ENCODE assay signal across 8 cellular contexts in the genomic region with DNA sequence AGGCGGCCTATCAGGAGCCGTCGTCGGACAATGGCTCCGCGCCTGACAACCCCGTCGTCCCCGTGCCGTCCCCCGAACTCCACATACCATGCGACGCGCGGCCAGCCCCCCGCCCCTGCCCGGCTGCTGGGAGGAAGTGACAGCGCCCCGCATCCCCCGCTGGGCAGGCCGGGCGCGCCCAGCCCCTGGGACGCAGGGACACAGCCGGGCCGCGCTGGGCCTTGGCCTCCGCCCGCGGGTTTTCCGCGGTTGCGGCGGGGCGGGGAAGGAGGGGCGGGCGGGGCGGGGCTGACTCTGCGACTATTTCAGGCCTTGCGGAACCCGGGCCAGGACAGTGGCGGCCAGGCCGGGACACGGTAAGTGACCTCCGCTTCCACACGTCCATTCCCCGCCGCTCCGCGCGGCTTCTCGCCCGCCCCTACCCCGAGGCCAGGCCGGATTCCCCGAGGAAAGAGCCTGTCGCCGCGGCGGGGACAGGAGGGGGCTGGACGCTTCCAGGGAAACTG. TPM values are rescaled to one million over a fixed set of nuclear protein-coding genes. Genes with fewer than 3 reads are reported as not detected.
A peak's percentile ranks its signal among the peaks of the same experiment; 100 is the strongest.
DNase-seq lines count a peak whose midpoint lies in the region; ATAC-seq lines count a peak whose summit lies in the region.

A gene with protein sequence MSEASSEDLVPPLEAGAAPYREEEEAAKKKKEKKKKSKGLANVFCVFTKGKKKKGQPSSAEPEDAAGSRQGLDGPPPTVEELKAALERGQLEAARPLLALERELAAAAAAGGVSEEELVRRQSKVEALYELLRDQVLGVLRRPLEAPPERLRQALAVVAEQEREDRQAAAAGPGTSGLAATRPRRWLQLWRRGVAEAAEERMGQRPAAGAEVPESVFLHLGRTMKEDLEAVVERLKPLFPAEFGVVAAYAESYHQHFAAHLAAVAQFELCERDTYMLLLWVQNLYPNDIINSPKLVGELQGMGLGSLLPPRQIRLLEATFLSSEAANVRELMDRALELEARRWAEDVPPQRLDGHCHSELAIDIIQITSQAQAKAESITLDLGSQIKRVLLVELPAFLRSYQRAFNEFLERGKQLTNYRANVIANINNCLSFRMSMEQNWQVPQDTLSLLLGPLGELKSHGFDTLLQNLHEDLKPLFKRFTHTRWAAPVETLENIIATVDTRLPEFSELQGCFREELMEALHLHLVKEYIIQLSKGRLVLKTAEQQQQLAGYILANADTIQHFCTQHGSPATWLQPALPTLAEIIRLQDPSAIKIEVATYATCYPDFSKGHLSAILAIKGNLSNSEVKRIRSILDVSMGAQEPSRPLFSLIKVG (plus strand): TSS at position 334 of the 506 bp plus-strand sequence. CDS start 2,997 bp downstream, outside the sequence.

- peak within 1 kb of the TSS; percentile 68 to 95 (median 89) for H3K27ac ChIP-seq in skin epidermis

- peaks cover 79% of the 10 kb centered on the region for H3K27me3 Mint-ChIP-seq in activated naive CD4-positive, alpha-beta T cell treated with anti-CD3 and anti-CD28 coated beads, Interleukin-2, amount 10 ng/mL, durations not matched to agents 7 days and 5 days

- H3K27me3 ChIP-seq in adipocyte (replicated peaks; ENCODE audit: control insufficient read depth, insufficient read depth, low read length), result no peaks in the 10 kb centered on the region

- H3K36me3 Mint-ChIP-seq in activated naive CD4-positive, alpha-beta T cell treated with anti-CD3 and anti-CD28 coated beads, Interleukin-2, amount 50 U/mL, for 72 hours, result no peaks in the 10 kb centered on the region
- no peaks in the 10 kb centered on the region for H3K36me3 Mint-ChIP-seq in activated naive CD4-positive, alpha-beta T cell treated with anti-CD3 and anti-CD28 coated beads, Interleukin-2, amount 10 ng/mL, durations not matched to agents 7 days and 5 days

- peak within 1 kb of the TSS; percentile 87 for H3K9ac ChIP-seq in adipocyte (ENCODE audit: low read length)

- no peak within 1 kb of the TSS for H3K4me3 Mint-ChIP-seq in activated naive CD4-positive, alpha-beta T cell treated with anti-CD3 and anti-CD28 coated beads, Interleukin-2, amount 10 ng/mL, durations not matched to agents 7 days and 5 days

- CTCF ChIA-PET in activated naive CD4-positive, alpha-beta T cell treated with anti-CD3 and anti-CD28 coated beads, Interleukin-2, amount 10 ng/mL, durations not matched to agents 7 days and 5 days (lab: Charles Lee), result no interaction called here

- H3K4me1 Mint-ChIP-seq in activated naive CD4-positive, alpha-beta T cell treated with anti-CD3 and anti-CD28 coated beads, Interleukin-2, amount 10 ng/mL, durations not matched to agents 7 days and 5 days, result peaks cover 2% of the 10 kb centered on the region

- no peak within 1 kb of the TSS for H3K27ac Mint-ChIP-seq in activated naive CD4-positive, alpha-beta T cell treated with anti-CD3 and anti-CD28 coated beads, Interleukin-2, amount 50 U/mL, for 72 hours
- no peak within 1 kb of the TSS for H3K27ac Mint-ChIP-seq in activated naive CD4-positive, alpha-beta T cell treated with anti-CD3 and anti-CD28 coated beads, Interleukin-2, amount 10 ng/mL, durations not matched to agents 7 days and 5 days

- no peaks in the 10 kb centered on the region for H3K9me3 ChIP-seq in adipocyte (ENCODE audit: control insufficient read depth, low read length)

- H3K4me3 ChIP-seq in adipocyte (ENCODE audit: low read length) (peak within 1 kb of the TSS; percentile 81), iPS-11a (ENCODE audit: low read depth, low read length) (peak within 1 kb of the TSS; percentile 24), skin epidermis (peak within 1 kb of the TSS; percentile 42 to 72 (median 62))

- ATAC-seq in activated naive CD4-positive, alpha-beta T cell treated with anti-CD3 and anti-CD28 coated beads, Interleukin-2, amount 50 U/mL, for 72 hours, result peak; percentile 26 to 48
- ATAC-seq in GM18873 (IDR thresholded peaks at IDR 0.05; ENCODE audit: low FRiP score, unreplicated experiment), result no peak

- peaks cover 4% of the 10 kb centered on the region for H3K36me3 ChIP-seq in adipocyte (ENCODE audit: control insufficient read depth, insufficient read depth, low read length, severe bottlenecking)

- H3K9me3 Mint-ChIP-seq in activated naive CD4-positive, alpha-beta T cell treated with anti-CD3 and anti-CD28 coated beads, Interleukin-2, amount 50 U/mL, for 72 hours, result no peaks in the 10 kb centered on the region
- H3K9me3 Mint-ChIP-seq in activated naive CD4-positive, alpha-beta T cell treated with anti-CD3 and anti-CD28 coated beads, Interleukin-2, amount 10 ng/mL, durations not matched to agents 7 days and 5 days, result no peaks in the 10 kb centered on the region

- no peak for DNase-seq in activated naive CD4-positive, alpha-beta T cell treated with anti-CD3 and anti-CD28 coated beads, Interleukin-2, amount 50 U/mL, for 72 hours (ENCODE audit: low spot score in 2 of 2)
- DNase-seq in activated naive CD4-positive, alpha-beta T cell treated with anti-CD3 and anti-CD28 coated beads, Interleukin-2, amount 10 ng/mL, durations not matched to agents 7 days and 5 days, result no peak
- DNase-seq in adipocyte (ENCODE audit: low read depth) (no peak), NCI-H524 (lab: John Stamatoyannopoulos, UW) (no peak), inferior parietal cortex (ENCODE audit: extremely low spot score) (no peak)

- H3K4me1 ChIP-seq in adipocyte (ENCODE audit: control insufficient read depth, insufficient read depth, low read length), result peaks cover 72% of the 10 kb centered on the region

RNA-seq across cellular contexts. Expression of the gene that starts here (rescaled TPM):
- 1 to 10 TPM in 1 of 2 donors, under 1 TPM in 1; 0.80 to 2.1 TPM for total RNA-seq in activated naive CD4-positive, alpha-beta T cell treated with anti-CD3 and anti-CD28 coated beads, Interleukin-2, amount 50 U/mL, for 72 hours

Comparison
In these comparisons a context has a peak if more than half of its experiments do, and no peak if none do; other contexts are left out.
1. H3K4me3 ChIP-seq: peak in every context shown above with its lines; median percentile 81 in adipocyte; 62 in skin epidermis; 24 in iPS-11a.